ENCODE assay signal across 1 cellular context in the genomic region with DNA sequence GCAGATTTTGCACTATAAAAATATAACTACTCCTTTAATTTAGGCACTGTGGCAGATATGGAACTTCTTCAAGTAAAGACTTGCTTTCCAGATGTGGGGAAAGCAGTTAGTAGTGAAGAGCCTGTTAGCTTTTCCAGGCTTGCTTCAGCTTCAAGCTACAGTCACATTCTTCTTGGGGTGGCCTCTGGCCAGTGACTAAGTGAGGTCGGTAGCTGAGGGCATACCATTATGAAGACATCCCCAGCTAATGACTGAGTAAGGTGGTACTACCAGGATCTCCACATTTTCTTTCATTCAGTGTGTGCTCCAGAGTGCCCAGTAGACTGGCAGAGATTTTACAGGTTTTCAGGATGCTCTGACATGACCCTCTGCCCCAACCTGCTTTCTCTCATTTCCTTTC.
TF ChIP-seq lines count a peak whose summit lies in the region.

No MANE protein-coding gene starts in this region.

TF ChIP-seq in SK-N-SH, 30 proteins besides CTCF, POLR2A, EP300 and RAD21:
- TF ChIP-seq JUND (IDR thresholded peaks at IDR 0.05): no peak
- no peak for TF ChIP-seq RFX5 (IDR thresholded peaks at IDR 0.05; ENCODE audit: low read length)
- TF ChIP-seq EZH2phosphoT487 (IDR thresholded peaks at IDR 0.05; ENCODE audit: borderline replicate concordance, low read depth): no peak
- TF ChIP-seq CHD2 (IDR thresholded peaks at IDR 0.05; ENCODE audit: low read length, partially characterized antibody): no peak
